ENCODE assay signal across 8 cellular contexts in genomic region chr20:43666376-43667328, GRCh38. TPM values are rescaled to one million over a fixed set of nuclear protein-coding genes. Genes with fewer than 3 reads are reported as not detected.
DNase-seq lines count a peak whose midpoint lies in the region; ATAC-seq and TF ChIP-seq lines count a peak whose summit lies in the region.

Gene MYBL2, plus strand, starts transcription at chr20:43667114. Its CDS starts 170 bp downstream, at chr20:43667284.

- ATAC-seq in GM18511 (IDR thresholded peaks at IDR 0.05; ENCODE audit: unreplicated experiment) = peak; percentile 91
- peak; percentile 61 for ATAC-seq in HG02973 (IDR thresholded peaks at IDR 0.05; ENCODE audit: unreplicated experiment)
- peak; percentile 81 to 96 (median 92) for ATAC-seq in right lobe of liver

- WGBS in right lobe of liver (ENCODE audit: insufficient coverage, low coverage, low lambda C conversion rate, missing lambda C conversion rate) = 26% methylated on average over 15 of the region's 90 CpGs

- H3K9me3 ChIP-seq in A673 (ENCODE audit: low read depth, low read length, poor library complexity, severe bottlenecking) = no peaks in the 10 kb centered on the region
- no peaks in the 10 kb centered on the region for H3K9me3 ChIP-seq in right lobe of liver

- POLR2A ChIA-PET in A673 (lab: Charles Lee; ENCODE audit: low non-redundant PET) = no interaction called here

- peak within 1 kb of the TSS; percentile 85 for H3K27ac ChIP-seq in A673 (ENCODE audit: low read depth, low read length, poor library complexity, severe bottlenecking)
- H3K27ac ChIP-seq in right lobe of liver = no peak within 1 kb of the TSS

- H3K4me3 ChIP-seq in A673 (ENCODE audit: low read depth, low read length, poor library complexity, severe bottlenecking) = peak within 1 kb of the TSS; percentile 69
- peak within 1 kb of the TSS; percentile 39 to 54 (median 51) for H3K4me3 ChIP-seq in right lobe of liver

- no peak for TF ChIP-seq CTCF in A673 (conservative IDR thresholded peaks at IDR 0.05; ENCODE audit: low read depth, low read length)
- TF ChIP-seq CTCF in right lobe of liver (IDR thresholded peaks at IDR 0.05) = no peak

- BruUV-seq in A673 (replicated peaks; lab: Mats Ljungman, UMichigan) = no TSS peak

- no peaks in the 10 kb centered on the region for H3K27me3 ChIP-seq in A673 (replicated peaks; ENCODE audit: insufficient read depth, low read depth, low read length, poor library complexity)
- no peaks in the 10 kb centered on the region for H3K27me3 ChIP-seq in right lobe of liver

- CTCF ChIA-PET in A673 (lab: Charles Lee) = no interaction called here

- intact Hi-C loops in A673 (cut with micrococcal nuclease; ENCODE audit: unreplicated experiment) = loop anchor here (2.0 kb wide), 1 partner anchor 210 kb away; the partner anchor contains the start of gene SRSF6
- intact Hi-C loops in right lobe of liver (cut with DNase I) = loop anchor here in 1 of 2 donors (10.0 kb wide), 1 partner anchor 122 kb away; no protein-coding TSS in a partner anchor

- DNase-seq in A673 (ENCODE audit: low spot score) (peak; percentile 84), NCI-H2196 (lab: John Stamatoyannopoulos, UW; ENCODE audit: unreplicated experiment) (peak; percentile 63), cerebellum (ENCODE audit: low spot score) (peak; percentile 46), right lobe of liver (peak; percentile 62 to 73 (median 72))
- peak; percentile 40 for DNase-seq in activated CD4-positive, CD25-positive, alpha-beta regulatory T cell treated with anti-CD3 and anti-CD28 coated beads, Interleukin-2, amount 50 U/mL, for 16 hours (ENCODE audit: low read depth, low spot score)
- DNase-seq in stimulated activated CD8-positive, alpha-beta memory T cell treated with anti-CD3 and anti-CD28 coated beads, Interleukin-15, amount 100 ng/mL, for 48 hours (ENCODE audit: low read depth in 2 of 2) = peak; percentile 49 to 60

- TF ChIP-seq POLR2A in right lobe of liver (IDR thresholded peaks at IDR 0.05) = no peak

- peaks cover 12% of the 10 kb centered on the region for H3K4me1 ChIP-seq in A673 (ENCODE audit: insufficient read depth, low read length, poor library complexity, severe bottlenecking)
- H3K4me1 ChIP-seq in right lobe of liver = no peaks in the 10 kb centered on the region

- H3K36me3 ChIP-seq in A673 (ENCODE audit: insufficient read depth, low read length, poor library complexity, severe bottlenecking) (peaks cover 14% of the 10 kb centered on the region), right lobe of liver (no peaks in the 10 kb centered on the region)

RNA-seq across cellular contexts. Expression of gene MYBL2, which starts in this region (rescaled TPM):
- total RNA-seq in A673 (2021) = 256 TPM in 2 replicates
- 2.4 TPM for total RNA-seq in cerebellum
- total RNA-seq in right lobe of liver = 1 to 10 TPM in 3 of 6 experiments, under 1 TPM in 2, not detected in 1; 0.44 to 3.5 (median 1.8) TPM

Comparison
In these comparisons a context has a peak if more than half of its experiments do, and no peak if none do; other contexts are left out.
1. RNA of gene MYBL2 (total RNA-seq): 256 TPM in A673; 2.4 TPM in cerebellum (single experiment) and 0.44 to 3.5 TPM in right lobe of liver; every median in the first group is over 10 times any median in the second.
2. Peak in every context shown above with its lines, with median percentiles within 50 percentile points of each other: DNase-seq and ATAC-seq.